In the genomic region with DNA sequence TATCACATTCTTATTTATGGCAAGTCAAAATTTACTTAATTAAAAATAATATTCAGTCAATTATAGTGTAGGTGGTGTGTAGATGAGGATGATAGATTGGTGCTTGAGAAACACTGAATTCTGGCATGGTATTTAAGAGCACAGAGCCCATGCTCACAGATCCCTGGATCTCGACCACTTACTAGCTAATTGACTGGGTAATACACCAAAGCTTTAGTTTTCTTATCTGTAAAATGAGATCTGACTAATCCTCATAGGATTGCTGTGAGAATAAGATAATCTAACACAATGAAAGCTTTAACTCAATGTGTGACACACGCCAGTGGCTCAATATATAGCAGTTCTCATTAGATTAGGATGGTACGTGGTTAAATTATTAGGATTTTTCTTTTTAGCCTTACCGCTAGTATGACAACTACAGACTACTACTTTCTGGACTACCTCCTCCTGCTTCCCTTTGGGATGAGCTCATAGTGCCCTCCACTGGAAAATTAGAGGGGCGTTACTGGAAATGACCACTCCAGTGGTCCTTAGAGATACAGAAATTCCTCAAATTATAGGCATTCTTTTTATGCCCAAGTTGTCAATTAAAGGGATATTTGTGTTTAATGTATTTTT, we compare ENCODE assay signal across 14 cellular contexts.
DNase-seq lines count a peak whose midpoint lies in the region; ATAC-seq and TF ChIP-seq lines count a peak whose summit lies in the region.
"Had no signal": no experiment of that assay in that cellular context is flagged by ENCODE, and none has a peak within 500 bp of the region (broad histone marks: within the 10 kb centered on the region; RNA-seq: fewer than 3 reads in every experiment).

No MANE protein-coding gene starts in this region.

- H3K27me3 Mint-ChIP-seq in neural progenitor cell (ENCODE audit: insufficient read depth, low read depth) = peaks cover 5% of the 10 kb centered on the region
- H3K27me3 Mint-ChIP-seq: activated CD4-positive, alpha-beta memory T cell treated with anti-CD3 and anti-CD28 coated beads, Interleukin-2, amount 10 ng/mL, durations not matched to agents 7 days and 5 days had no signal

- H3K4me2 ChIP-seq in PC-3 (ENCODE audit: low read length) (no peak overlapping the region), fibroblast of lung (ENCODE audit: extremely low read depth, insufficient read depth, low read length) (no peak overlapping the region), neural progenitor cell (no peak overlapping the region)

- no peaks in the 10 kb centered on the region for H3K27me3 ChIP-seq in PC-3 (ENCODE audit: low read length)
- no peaks in the 10 kb centered on the region for H3K27me3 ChIP-seq in fibroblast of lung (ENCODE audit: control insufficient read depth, insufficient read depth, low read length)
- peaks cover 47% of the 10 kb centered on the region for H3K27me3 ChIP-seq in neural progenitor cell
- no peaks in the 10 kb centered on the region for H3K27me3 ChIP-seq in vagina
- H3K27me3 ChIP-seq: sigmoid colon, tibial nerve had no signal

- no TSS peak for BruUV-seq in PC-3 (replicated peaks; lab: Mats Ljungman, UMichigan)

- DNase-seq in GM03348 (ENCODE audit: low spot score) (peak; percentile 22), PC-3 (peak; percentile 34), fibroblast of lung (ENCODE audit: low read depth in 2 of 2) (peak; percentile 67 to 75), neural progenitor cell (ENCODE audit: low spot score) (peak; percentile 42), vagina (ENCODE audit: extremely low spot score in 2 of 2) (no peak), dedifferentiated amniotic fluid mesenchymal stem cell (ENCODE audit: extremely low spot score) (no peak), SKM-1 treated with dmso at 0.1 percent for 144 hours (lab: John Stamatoyannopoulos, UW; ENCODE audit: unreplicated experiment) (no peak)
- DNase-seq: activated CD4-positive, alpha-beta memory T cell treated with anti-CD3 and anti-CD28 coated beads, Interleukin-2, amount 10 ng/mL, durations not matched to agents 7 days and 5 days; activated naive CD4-positive, alpha-beta T cell treated with Interleukin-2 at 50 U/mL for 16 hours; midbrain; NCI-H1436 treated with DMSO at 0.1 percent for 48 hours; sigmoid colon had no signal

- no peaks in the 10 kb centered on the region for H3K79me2 ChIP-seq in PC-3 (ENCODE audit: low read length)
- no peaks in the 10 kb centered on the region for H3K79me2 ChIP-seq in fibroblast of lung (ENCODE audit: control insufficient read depth, insufficient read depth, low read length)
- H3K79me2 ChIP-seq in neural progenitor cell (ENCODE audit: low read depth) = no peaks in the 10 kb centered on the region

- H3K36me3 Mint-ChIP-seq in neural progenitor cell = no peaks in the 10 kb centered on the region

- H2AFZ ChIP-seq in PC-3 (ENCODE audit: low read length) (no peak overlapping the region), fibroblast of lung (ENCODE audit: low read length) (no peak overlapping the region), neural progenitor cell (replicated peaks) (no peak overlapping the region)

- peak; percentile 67 for ATAC-seq in PC-3
- ATAC-seq in GM18873 (IDR thresholded peaks at IDR 0.05; ENCODE audit: low FRiP score, unreplicated experiment) = no peak

- no peaks in the 10 kb centered on the region for H3K9me3 Mint-ChIP-seq in neural progenitor cell

- H3K27ac Mint-ChIP-seq in neural progenitor cell = no peak overlapping the region
- H3K27ac Mint-ChIP-seq: activated CD4-positive, alpha-beta memory T cell treated with anti-CD3 and anti-CD28 coated beads, Interleukin-2, amount 10 ng/mL, durations not matched to agents 7 days and 5 days had no signal

- no peaks in the 10 kb centered on the region for H3K4me1 ChIP-seq in PC-3 (ENCODE audit: insufficient read depth, low read length)
- H3K4me1 ChIP-seq in fibroblast of lung (ENCODE audit: control insufficient read depth, extremely low read depth, insufficient read depth, low read length) = no peaks in the 10 kb centered on the region
- peaks cover 14% of the 10 kb centered on the region for H3K4me1 ChIP-seq in neural progenitor cell
- H3K4me1 ChIP-seq in vagina = no peaks in the 10 kb centered on the region
- H3K4me1 ChIP-seq: sigmoid colon, tibial nerve had no signal

- intact Hi-C loops in PC-3 (cut with micrococcal nuclease) = loop anchor here (1.0 kb wide), 2 partner anchors 483 to 499 kb away; a partner anchor contains a TSS
- intact Hi-C loops in vagina (cut with DNase I) = no loop called here

- POLR2A ChIA-PET in PC-3 (lab: Charles Lee; ENCODE audit: unreplicated experiment) = interaction anchor here (0.7 kb wide), 1 partner anchor 386 kb away, joined by 4 read pairs; no protein-coding TSS in a partner anchor

- no peaks in the 10 kb centered on the region for H3F3A ChIP-seq in PC-3 (ENCODE audit: low read length, unreplicated experiment)
- H3F3A ChIP-seq in neural progenitor cell (ENCODE audit: low read depth) = peaks cover 15% of the 10 kb centered on the region

- H3K36me3 ChIP-seq in PC-3 (ENCODE audit: low read depth, low read length) = no peaks in the 10 kb centered on the region
- H3K36me3 ChIP-seq in fibroblast of lung (ENCODE audit: control insufficient read depth, insufficient read depth, low read length) = no peaks in the 10 kb centered on the region
- no peaks in the 10 kb centered on the region for H3K36me3 ChIP-seq in neural progenitor cell
- no peaks in the 10 kb centered on the region for H3K36me3 ChIP-seq in vagina
- H3K36me3 ChIP-seq: sigmoid colon, tibial nerve had no signal

- H3K4me3 Mint-ChIP-seq in neural progenitor cell = no peak overlapping the region
- H3K4me3 Mint-ChIP-seq: activated CD4-positive, alpha-beta memory T cell treated with anti-CD3 and anti-CD28 coated beads, Interleukin-2, amount 10 ng/mL, durations not matched to agents 7 days and 5 days had no signal

- H3K4me3 ChIP-seq in PC-3 (ENCODE audit: low read length) (no peak overlapping the region), fibroblast of lung (replicated peaks in 1 of 4; ENCODE audit: control extremely low read depth in 1 of 4, insufficient read depth in 1 of 4, low read depth in 3 of 4, low read length in 4 of 4) (no peak overlapping the region), neural progenitor cell (no peak overlapping the region), vagina (no peak overlapping the region)
- H3K4me3 ChIP-seq: sigmoid colon, tibial nerve had no signal

- H3K4me1 Mint-ChIP-seq in neural progenitor cell = peaks cover 6% of the 10 kb centered on the region
- H3K4me1 Mint-ChIP-seq: activated CD4-positive, alpha-beta memory T cell treated with anti-CD3 and anti-CD28 coated beads, Interleukin-2, amount 10 ng/mL, durations not matched to agents 7 days and 5 days had no signal

- no peak for TF ChIP-seq POLR2A in vagina (IDR thresholded peaks at IDR 0.05)

- H3K9me2 ChIP-seq in PC-3 (replicated peaks; ENCODE audit: low read length) = no peaks in the 10 kb centered on the region

- H3K27ac ChIP-seq in PC-3 (ENCODE audit: low read length) (no peak overlapping the region), fibroblast of lung (ENCODE audit: insufficient read depth, low read length) (no peak overlapping the region), neural progenitor cell (no peak overlapping the region), vagina (no peak overlapping the region)
- H3K27ac ChIP-seq: sigmoid colon, tibial nerve had no signal

- CTCF ChIA-PET in PC-3 (lab: Charles Lee) = interaction anchor here (1.1 kb wide), 1 partner anchor 482 kb away, joined by 4 read pairs; a partner anchor contains a TSS

- no peaks in the 10 kb centered on the region for H3K9me3 ChIP-seq in PC-3 (ENCODE audit: low read length)
- no peaks in the 10 kb centered on the region for H3K9me3 ChIP-seq in fibroblast of lung (ENCODE audit: control insufficient read depth, insufficient read depth, low read depth, low read length)
- no peaks in the 10 kb centered on the region for H3K9me3 ChIP-seq in neural progenitor cell (ENCODE audit: low read depth)
- H3K9me3 ChIP-seq in vagina = no peaks in the 10 kb centered on the region
- H3K9me3 ChIP-seq: sigmoid colon had no signal

- H4K20me1 ChIP-seq in PC-3 (ENCODE audit: low read length) (no peaks in the 10 kb centered on the region), fibroblast of lung (ENCODE audit: control insufficient read depth, extremely low read depth, insufficient read depth, low read length) (no peaks in the 10 kb centered on the region), neural progenitor cell (ENCODE audit: low read depth) (peaks cover 16% of the 10 kb centered on the region)

- H3K9ac ChIP-seq in PC-3 (ENCODE audit: low read length) = no peak overlapping the region
- H3K9ac ChIP-seq in fibroblast of lung (ENCODE audit: insufficient read depth, low read length) = no peak overlapping the region
- H3K9ac ChIP-seq in neural progenitor cell = no peak overlapping the region

- no peak; the same call in 1 of the 2 replicates for TF ChIP-seq CTCF in PC-3 (conservative IDR thresholded peaks at IDR 0.05; ENCODE audit: low read depth, low read length)
- peak; percentile 39 to 43 for TF ChIP-seq CTCF in fibroblast of lung (conservative IDR thresholded peaks at IDR 0.05 in 1 of 2, IDR thresholded peaks at IDR 0.05 in 1 of 2; ENCODE audit: low read depth in 1 of 2, low read length in 2 of 2)
- TF ChIP-seq CTCF in neural progenitor cell (IDR thresholded peaks at IDR 0.05) = peak; percentile 58
- no peak for TF ChIP-seq CTCF in vagina (IDR thresholded peaks at IDR 0.05)

Comparison
In these comparisons a context has a peak if more than half of its experiments do, and no peak if none do; other contexts are left out.
1. DNase-seq: peak in GM03348 (single experiment), PC-3 (single experiment), fibroblast of lung (2 of 2) and neural progenitor cell (single experiment); none in vagina (0 of 2), dedifferentiated amniotic fluid mesenchymal stem cell (single experiment) and SKM-1 treated with dmso at 0.1 percent for 144 hours (single experiment).
2. CTCF ChIP-seq: peak in fibroblast of lung (2 of 2) and neural progenitor cell (single experiment); none in PC-3 (single experiment) and vagina (0 of 3).